Comparison of ENCODE assay signal across 8 cellular contexts in genomic region chr4:119626943-119627266, GRCh38. TPM values are rescaled to one million over a fixed set of nuclear protein-coding genes. Genes with fewer than 3 reads are reported as not detected.
DNase-seq lines count a peak whose midpoint lies in the region; ATAC-seq, FAIRE-seq and TF ChIP-seq lines count a peak whose summit lies in the region.

No MANE protein-coding gene starts in this region.

- H3K36me3 ChIP-seq in heart left ventricle (no peaks in the 10 kb centered on the region), GM12878 (ENCODE audit: control insufficient read depth in 2 of 2, insufficient read depth in 2 of 2, low read length in 1 of 2) (no peaks in the 10 kb centered on the region), lung (ENCODE audit: control insufficient read depth in 2 of 2, insufficient read depth in 2 of 2, low read length in 2 of 2) (no peaks in the 10 kb centered on the region), upper lobe of right lung (no peaks in the 10 kb centered on the region)

- H3K27ac ChIP-seq in heart left ventricle, result peak overlapping the region; percentile 76 to 95 (median 87)
- H3K27ac ChIP-seq in GM12878 (ENCODE audit: control insufficient read depth, insufficient read depth), result no peak overlapping the region
- peak overlapping the region; percentile 42 to 78 for H3K27ac ChIP-seq in lung (ENCODE audit: low read depth in 1 of 2, low read length in 1 of 2)
- peak overlapping the region; percentile 84 for H3K27ac ChIP-seq in upper lobe of right lung

- intact Hi-C loops in heart left ventricle (cut with DNase I), result loop anchor here (2.0 to 10.0 kb wide), 10 partner anchors 62 to 425 kb away; no protein-coding TSS in a partner anchor
- intact Hi-C loops in Right ventricle myocardium superior (cut with DNase I), result loop anchor here (5.0 to 10.0 kb wide), 4 partner anchors 62 to 420 kb away; a partner anchor contains a TSS
- intact Hi-C loops in GM12878 (cut with micrococcal nuclease; ENCODE audit: unreplicated experiment), result loop anchor here (2.0 kb wide), 1 partner anchor 644 kb away; no protein-coding TSS in a partner anchor
- intact Hi-C loops in upper lobe of right lung (cut with DNase I), result no loop called here

- in situ Hi-C loops in GM12878 (cut with MboI), result loop anchor here (10.0 kb wide), 2 partner anchors 312 to 642 kb away; no protein-coding TSS in a partner anchor

- TF ChIP-seq CTCF in heart left ventricle (IDR thresholded peaks at IDR 0.05) (no peak), GM12878 (IDR thresholded peaks at IDR 0.05 in 2 of 3, conservative IDR thresholded peaks at IDR 0.05 in 1 of 3; ENCODE audit: control insufficient read depth in 2 of 3, extremely low read depth in 1 of 3, insufficient read depth in 1 of 3, low read depth in 3 of 3, low read length in 3 of 3) (no peak), lung (IDR thresholded peaks at IDR 0.05; ENCODE audit: control extremely low read depth, extremely low read depth) (no peak), upper lobe of right lung (IDR thresholded peaks at IDR 0.05) (no peak)

- no peak for TF ChIP-seq EP300 in GM12878 (IDR thresholded peaks at IDR 0.05; ENCODE audit: borderline replicate concordance in 1 of 2, control insufficient read depth in 1 of 2, low read depth in 2 of 2, low read length in 2 of 2)

- SMC1A ChIA-PET in GM12878 (lab: Charles Lee; ENCODE audit: uncharacterized antibody, unreplicated experiment), result interaction anchor here (0.9 to 1.0 kb wide), 2 partner anchors 68 to 327 kb away, joined by 3 to 4 read pairs; no protein-coding TSS in a partner anchor

- H3K79me2 ChIP-seq in GM12878 (ENCODE audit: control insufficient read depth, insufficient read depth, low read length), result no peaks in the 10 kb centered on the region

- no peaks in the 10 kb centered on the region for H3K9me3 ChIP-seq in heart left ventricle
- no peaks in the 10 kb centered on the region for H3K9me3 ChIP-seq in GM12878 (replicated peaks; ENCODE audit: control insufficient read depth, insufficient read depth, low read length)
- H3K9me3 ChIP-seq in lung (ENCODE audit: control insufficient read depth in 2 of 2, insufficient read depth in 1 of 2, low read length in 1 of 2), result no peaks in the 10 kb centered on the region
- H3K9me3 ChIP-seq in upper lobe of right lung, result no peaks in the 10 kb centered on the region

- H3K4me2 ChIP-seq in GM12878 (ENCODE audit: control insufficient read depth, insufficient read depth), result peak overlapping the region; percentile 97

- RAD21 ChIA-PET in GM12878 (lab: Charles Lee; ENCODE audit: unreplicated experiment), result interaction anchor here (0.7 to 3.1 kb wide), 5 partner anchors 56 to 646 kb away, joined by 3 to 31 read pairs (median 4); no protein-coding TSS in a partner anchor

- no peak for FAIRE-seq in GM12878 (lab: Jason Lieb, UNC)

- no peak for TF ChIP-seq RAD21 in GM12878 (IDR thresholded peaks at IDR 0.05; ENCODE audit: insufficient read depth, low read depth, low read length)

- H3K4me3 ChIP-seq in heart left ventricle, result peak overlapping the region; percentile 51 to 87 (median 80)
- 0 out of 2 replicates have a peak overlapping the region, but pooled peaks have one; percentile 52 for H3K4me3 ChIP-seq in GM12878
- peak overlapping the region; percentile 89 for H3K4me3 ChIP-seq in lung
- peak overlapping the region; percentile 80 for H3K4me3 ChIP-seq in upper lobe of right lung

- CTCF ChIA-PET in GM12878 (lab: Yijun Ruan, JAX), result interaction anchor here (1.0 to 3.4 kb wide), 7 partner anchors 23 to 425 kb away, joined by 3 to 31 read pairs (median 4); no protein-coding TSS in a partner anchor

- TF ChIP-seq POLR2A in heart left ventricle (IDR thresholded peaks at IDR 0.05) (no peak), GM12878 (IDR thresholded peaks at IDR 0.05; ENCODE audit: low read depth, low read length) (no peak)

- H2AFZ ChIP-seq in GM12878 (ENCODE audit: control insufficient read depth, low read depth, low read length), result peak overlapping the region; percentile 78

- ATAC-seq in heart left ventricle, result no peak
- ATAC-seq in Right ventricle myocardium superior (ENCODE audit: poor library complexity), result no peak
- ATAC-seq in GM12878, result no peak
- no peak for ATAC-seq in lung (ENCODE audit: insufficient read depth, low FRiP score)
- no peak for ATAC-seq in upper lobe of right lung
- ATAC-seq in HG03460 (IDR thresholded peaks at IDR 0.05; ENCODE audit: unreplicated experiment), result no peak
- no peak for ATAC-seq in HG03520 (IDR thresholded peaks at IDR 0.05; ENCODE audit: unreplicated experiment)

- no peak overlapping the region for H3K9ac ChIP-seq in GM12878 (ENCODE audit: control insufficient read depth, insufficient read depth, low read length)

- BruUV-seq in GM12878 (replicated peaks; lab: Mats Ljungman, UMichigan), result no TSS peak

- WGBS in heart left ventricle, 4 donors, result 1 to 5% (median 3%) methylated on average over 18 of the region's 18 CpGs
- 6% methylated on average over 18 of the region's 18 CpGs for WGBS in GM12878 (ENCODE audit: insufficient coverage, insufficient replicate concordance, low lambda C conversion rate, missing lambda C conversion rate)
- 1% methylated on average over 17 to 18 of the region's 18 CpGs for whole genome bisulfite sequencing in lung, 2 donors

- H4K20me1 ChIP-seq in GM12878 (ENCODE audit: control insufficient read depth, insufficient read depth), result no peaks in the 10 kb centered on the region

- no peak for DNase-seq in heart left ventricle
- DNase-seq in Right ventricle myocardium superior, result no peak
- no peak for DNase-seq in GM12878 (ENCODE audit: low read depth, low spot score)
- no peak for DNase-seq in lung (ENCODE audit: low spot score)
- DNase-seq in upper lobe of right lung, result no peak
- DNase-seq in NCI-H69 (lab: John Stamatoyannopoulos, UW), result no peak

- H3K4me1 ChIP-seq in heart left ventricle (peaks cover 0 to 21% (median 3%) of the 10 kb centered on the region in 12 donors), GM12878 (ENCODE audit: control insufficient read depth, insufficient read depth, low read length) (peaks cover 3% of the 10 kb centered on the region), lung (ENCODE audit: control insufficient read depth in 2 of 2, insufficient read depth in 2 of 2, low read length in 2 of 2) (peaks cover 0 to 4% of the 10 kb centered on the region in 2 donors), upper lobe of right lung (peaks cover 4% of the 10 kb centered on the region)

- POLR2A ChIA-PET in GM12878 (lab: Charles Lee), result no interaction called here

- peaks cover 0 to 35% (median 0%) of the 10 kb centered on the region in 9 donors for H3K27me3 ChIP-seq in heart left ventricle
- H3K27me3 ChIP-seq in GM12878 (replicated peaks in 1 of 2; ENCODE audit: control insufficient read depth in 2 of 2, insufficient read depth in 2 of 2, low read length in 1 of 2), result peaks cover 3 to 5% of the 10 kb centered on the region in 2 experiments; a peak in 3 of 4 replicates
- no peaks in the 10 kb centered on the region for H3K27me3 ChIP-seq in lung (ENCODE audit: control insufficient read depth, insufficient read depth)
- H3K27me3 ChIP-seq in upper lobe of right lung, result peaks cover 4% of the 10 kb centered on the region

TF ChIP-seq in GM12878, 131 proteins besides CTCF, POLR2A, EP300 and RAD21 (continues in another document):
- no peak for TF ChIP-seq TBL1XR1 (IDR thresholded peaks at IDR 0.05; ENCODE audit: low read depth, low read length)
- no peak for TF ChIP-seq JUND (IDR thresholded peaks at IDR 0.05; ENCODE audit: low read depth, low read length)
- TF ChIP-seq NRF1 (conservative IDR thresholded peaks at IDR 0.05; ENCODE audit: low read depth, low read length), result no peak
- no peak for TF ChIP-seq EZH2 (IDR thresholded peaks at IDR 0.05; ENCODE audit: borderline replicate concordance, control insufficient read depth, low read depth, low read length)
- TF ChIP-seq WRNIP1 (IDR thresholded peaks at IDR 0.05; ENCODE audit: borderline replicate concordance, low read depth, low read length), result no peak
- TF ChIP-seq CBFB (IDR thresholded peaks at IDR 0.05; ENCODE audit: low read depth), result no peak
- no peak for TF ChIP-seq POU2F2 (IDR thresholded peaks at IDR 0.05; ENCODE audit: borderline replicate concordance, low read depth, low read length)
- no peak for TF ChIP-seq ZNF622 (IDR thresholded peaks at IDR 0.05)
- no peak for TF ChIP-seq SP1 (IDR thresholded peaks at IDR 0.05; ENCODE audit: low read depth, low read length)
- TF ChIP-seq PAX5 (IDR thresholded peaks at IDR 0.05; ENCODE audit: borderline replicate concordance, low read depth, low read length), result no peak
- no peak for TF ChIP-seq ASH2L (IDR thresholded peaks at IDR 0.05; ENCODE audit: borderline replicate concordance, low read depth)

RNA-seq across cellular contexts. Expression of gene PDE5A, which starts 1.7 kb away (rescaled TPM):
- total RNA-seq in heart left ventricle (10 to 100 TPM in 5 of 9 donors, 1 to 10 TPM in 4; 3.8 to 20.6 (median 10.0) TPM), Right ventricle myocardium superior (6.5 TPM), GM12878 (2014; rRNA removed) (0.27 TPM in 1 of 2 replicates, not detected in the other), GM12878 (2014; rRNA removed; fragmentation: Illumina TruSeq; extraction: Trizol) (0.13 TPM in 1 of 2 replicates, not detected in the other), GM12878 (2021) (0.26 and 0.27 TPM in 2 replicates), lung (100 to 1,000 TPM in 1 of 2 donors, 10 to 100 TPM in 1; 27.6 to 121 TPM), upper lobe of right lung (58.0 TPM)
- polyA plus RNA-seq in heart left ventricle (1 to 10 TPM; 1.6 to 2.2 TPM), GM12878 (2011; rRNA removed) (0.12 and 0.24 TPM in 2 replicates), GM12878 (2014; fragmentation: Illumina TruSeq; extraction: Trizol) (under 0.01 TPM in 1 of 2 replicates, not detected in the other), GM12878 (2014; fragmentation: Nextera tagmentation; extraction: Ambion mirVana) (1 to 10 TPM in 1 of 2 experiments, under 1 TPM in 1; 0.62 to 1.6 TPM), GM12878 (2014; rRNA removed) (0.01 TPM in 1 of 2 replicates, not detected in the other), GM12878 (2016; fragmentation: Nextera tagmentation; extraction: Ambion mirVana) (1 to 10 TPM; 2.2 to 3.9 TPM), lung (1 to 10 TPM; 3.8 to 6.2 TPM)
- 0.50 and 0.93 TPM in 2 replicates for total RNA-seq in GM12878 (2013; cell fraction: nucleolus; rRNA removed)
- polyA plus RNA-seq in GM12878 (2011; ENCODE audit: low read depth), result 6.0 TPM
- polyA plus RNA-seq in GM12878 (2011; cell fraction: cytosol; rRNA removed), result 0.05 and 0.10 TPM in 2 replicates
- polyA plus RNA-seq in GM12878 (2011; cell fraction: nucleus; rRNA removed), result 0.10 and 0.18 TPM in 2 replicates
- polyA plus RNA-seq in GM12878 (2012), result 1.2 TPM in 2 replicates
- polyA minus RNA-seq in GM12878 (2011; rRNA and poly(A)+ RNA removed), result 0.07 and 0.26 TPM in 2 replicates
- polyA minus RNA-seq in GM12878 (2011; cell fraction: cytosol; rRNA and poly(A)+ RNA removed), result not detected in 2 replicates
- 0.48 and 0.77 TPM in 2 replicates for polyA minus RNA-seq in GM12878 (2011; cell fraction: nucleus; rRNA and poly(A)+ RNA removed)
